In the genomic region with DNA sequence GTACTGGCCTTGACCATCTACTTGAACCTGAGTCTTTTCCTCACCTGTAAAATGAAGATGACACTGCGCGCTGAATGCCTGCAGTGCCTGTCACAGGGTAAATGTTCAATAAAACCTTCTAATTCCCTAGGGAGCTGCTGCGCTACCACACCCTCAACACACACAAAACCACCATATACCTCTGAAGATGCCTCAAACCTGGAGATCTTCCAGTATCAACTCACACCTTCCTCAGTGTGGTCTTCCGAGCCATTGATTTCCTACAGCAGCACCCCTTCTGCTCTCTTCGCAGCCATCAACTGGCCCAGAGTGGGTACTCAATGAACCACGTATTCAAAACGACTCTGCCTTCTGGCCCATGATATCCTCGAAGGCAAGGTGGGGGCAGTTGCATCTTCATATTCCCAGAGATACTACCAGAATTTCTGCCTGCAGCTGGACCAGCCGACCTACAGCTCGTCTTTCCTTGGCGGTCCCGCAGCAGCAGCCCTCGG, we compare ENCODE assay signal across 8 cellular contexts. TPM values are rescaled to one million over a fixed set of nuclear protein-coding genes. Genes with fewer than 3 reads are reported as not detected.
DNase-seq lines count a peak whose midpoint lies in the region; ATAC-seq and TF ChIP-seq lines count a peak whose summit lies in the region.

No MANE protein-coding gene starts in this region.

- peaks cover 41% of the 10 kb centered on the region for H3K36me3 ChIP-seq in CD4-positive, CD25-positive, alpha-beta regulatory T cell (ENCODE audit: control insufficient read depth, insufficient read depth, low read length)
- peaks cover 42% of the 10 kb centered on the region for H3K36me3 ChIP-seq in adipocyte (ENCODE audit: control insufficient read depth, insufficient read depth, low read length, severe bottlenecking)
- peaks cover 0 to 44% (median 4%) of the 10 kb centered on the region in 3 donors for H3K36me3 ChIP-seq in tibial nerve

- no peak for TF ChIP-seq POLR2A in tibial nerve (IDR thresholded peaks at IDR 0.05)

- peaks cover 28% of the 10 kb centered on the region for H3K4me1 ChIP-seq in CD4-positive, CD25-positive, alpha-beta regulatory T cell (ENCODE audit: control insufficient read depth, insufficient read depth, low read length, poor library complexity, severe bottlenecking)
- H3K4me1 ChIP-seq in adipocyte (ENCODE audit: control insufficient read depth, insufficient read depth, low read length) (peaks cover 31% of the 10 kb centered on the region), tibial nerve (peaks cover 0 to 43% (median 18%) of the 10 kb centered on the region in 4 donors)

- no peak for ATAC-seq in CD4-positive, CD25-positive, alpha-beta regulatory T cell (ENCODE audit: low read depth in 2 of 2)
- peak; percentile 3 for ATAC-seq in HG02623 (IDR thresholded peaks at IDR 0.05; ENCODE audit: unreplicated experiment)
- peak; percentile 63 for ATAC-seq in left colon

- TF ChIP-seq CTCF in tibial nerve (IDR thresholded peaks at IDR 0.05): no peak

- intact Hi-C loops in left colon (cut with DNase I, micrococcal nuclease): no loop called here

- no peak for TF ChIP-seq EP300 in tibial nerve (IDR thresholded peaks at IDR 0.05)

- H3K27me3 ChIP-seq in CD4-positive, CD25-positive, alpha-beta regulatory T cell (ENCODE audit: control insufficient read depth, insufficient read depth, low read length): no peaks in the 10 kb centered on the region
- H3K27me3 ChIP-seq in adipocyte (replicated peaks; ENCODE audit: control insufficient read depth, insufficient read depth, low read length): no peaks in the 10 kb centered on the region
- no peaks in the 10 kb centered on the region for H3K27me3 ChIP-seq in tibial nerve

- H3K4me1 Mint-ChIP-seq in CD4-positive, CD25-positive, alpha-beta regulatory T cell: peaks cover 13 to 60% (median 47%) of the 10 kb centered on the region in 4 donors

- peaks cover 0 to 1% (median 0%) of the 10 kb centered on the region in 7 donors for H3K9me3 Mint-ChIP-seq in CD4-positive, CD25-positive, alpha-beta regulatory T cell

- peak overlapping the region; percentile 94 for H3K9ac ChIP-seq in adipocyte (ENCODE audit: low read length)

- no peaks in the 10 kb centered on the region for H3K9me3 ChIP-seq in CD4-positive, CD25-positive, alpha-beta regulatory T cell (ENCODE audit: control insufficient read depth in 2 of 2, low read length in 2 of 2)
- no peaks in the 10 kb centered on the region for H3K9me3 ChIP-seq in adipocyte (ENCODE audit: control insufficient read depth, low read length)
- H3K9me3 ChIP-seq in tibial nerve: no peaks in the 10 kb centered on the region

- H3K4me3 ChIP-seq in CD4-positive, CD25-positive, alpha-beta regulatory T cell (ENCODE audit: low read depth, low read length): peak overlapping the region; percentile 80
- H3K4me3 ChIP-seq in adipocyte (ENCODE audit: low read length): peak overlapping the region; percentile 89
- H3K4me3 ChIP-seq in tibial nerve: peak overlapping the region; percentile 74 to 93 (median 88)

- peak overlapping the region; percentile 99 to 100 (median 99) for H3K27ac Mint-ChIP-seq in CD4-positive, CD25-positive, alpha-beta regulatory T cell

- 9 to 10% methylated on average over 13 of the region's 13 CpGs for WGBS in tibial nerve, 2 donors

- peaks cover 4% of the 10 kb centered on the region for H3K27me3 Mint-ChIP-seq in CD4-positive, CD25-positive, alpha-beta regulatory T cell

- H3K36me3 Mint-ChIP-seq in CD4-positive, CD25-positive, alpha-beta regulatory T cell: peaks cover 27% of the 10 kb centered on the region

- in situ Hi-C loops in ACHN (cut with HindIII; ENCODE audit: low pct_ligation_motif_present, low pct_unique_long_range_greater_than_20kb, low sequenced_read_pairs): no loop called here

- peak overlapping the region; percentile 98 for H3K27ac ChIP-seq in CD4-positive, CD25-positive, alpha-beta regulatory T cell (ENCODE audit: insufficient read depth, low read length, poor library complexity, severe bottlenecking)
- peak overlapping the region; percentile 87 to 96 (median 93) for H3K27ac ChIP-seq in tibial nerve

- peak overlapping the region; percentile 94 to 98 (median 97) for H3K4me3 Mint-ChIP-seq in CD4-positive, CD25-positive, alpha-beta regulatory T cell

- DNase-seq in CD4-positive, CD25-positive, alpha-beta regulatory T cell: no peak
- DNase-seq in adipocyte (ENCODE audit: low read depth) (no peak), left colon (no peak), tibial nerve (ENCODE audit: low spot score in 2 of 2) (no peak), NAMALWA (ENCODE audit: low spot score) (no peak), superior temporal gyrus (ENCODE audit: extremely low spot score) (no peak), ACHN (no peak)

RNA-seq across cellular contexts. Expression of gene RPL32, which starts 0.7 kb away (rescaled TPM):
- 2,250 TPM for total RNA-seq in CD4-positive, CD25-positive, alpha-beta regulatory T cell
- polyA plus RNA-seq in CD4-positive, CD25-positive, alpha-beta regulatory T cell: 1,000 to 10,000 TPM; 2,316 to 3,950 (median 3,295) TPM
- total RNA-seq in left colon: 1,000 to 10,000 TPM; 1,145 to 1,173 TPM
- total RNA-seq in tibial nerve: 100 to 1,000 TPM; 510 to 893 (median 747) TPM

RNA-seq across cellular contexts. Expression of gene CAND2, which starts 44.2 kb away (rescaled TPM):
- 0.72 TPM for total RNA-seq in CD4-positive, CD25-positive, alpha-beta regulatory T cell
- under 1 TPM; 0.63 to 0.98 (median 0.83) TPM for polyA plus RNA-seq in CD4-positive, CD25-positive, alpha-beta regulatory T cell
- total RNA-seq in left colon (1 to 10 TPM in 1 of 2 donors, under 1 TPM in 1; 0.64 to 2.2 TPM), tibial nerve (10 to 100 TPM; 14.3 to 24.5 (median 18.7) TPM)

Comparison
In these comparisons a context has a peak if more than half of its experiments do, and no peak if none do; other contexts are left out.
1. ATAC-seq: peak in HG02623 (single experiment) and left colon (single experiment); none in CD4-positive, CD25-positive, alpha-beta regulatory T cell (0 of 2).
2. Peak in every context shown above with its lines, with median percentiles within 50 percentile points of each other: H3K4me3 ChIP-seq.